ENCODE assay signal across 9 cellular contexts in genomic region chr14:92690171-92691011, GRCh38. TPM values are rescaled to one million over a fixed set of nuclear protein-coding genes. Genes with fewer than 3 reads are reported as not detected.
A peak's percentile ranks its signal among the peaks of the same experiment; 100 is the strongest.
DNase-seq lines count a peak whose midpoint lies in the region; ATAC-seq and TF ChIP-seq lines count a peak whose summit lies in the region.
"Had no signal": no experiment of that assay in that cellular context is flagged by ENCODE, and none has a peak within 500 bp of the region (broad histone marks: within the 10 kb centered on the region; RNA-seq: fewer than 3 reads in every experiment).

No MANE protein-coding gene starts in this region.

- H3K27me3 Mint-ChIP-seq in MCF 10A (ENCODE audit: insufficient read depth, unreplicated experiment): peaks cover 4% of the 10 kb centered on the region
- H3K27me3 Mint-ChIP-seq in naive B cell: no peaks in the 10 kb centered on the region
- H3K27me3 Mint-ChIP-seq in T-cell: no peaks in the 10 kb centered on the region

- no peaks in the 10 kb centered on the region for H3K9me3 Mint-ChIP-seq in MCF 10A (ENCODE audit: unreplicated experiment)
- no peaks in the 10 kb centered on the region for H3K9me3 Mint-ChIP-seq in naive B cell
- H3K9me3 Mint-ChIP-seq in T-cell: no peaks in the 10 kb centered on the region

- H3K36me3 Mint-ChIP-seq in MCF 10A (ENCODE audit: insufficient read depth, unreplicated experiment) (peaks cover 5% of the 10 kb centered on the region), naive B cell (peaks cover 7 to 8% of the 10 kb centered on the region in 2 donors), T-cell (peaks cover 12% of the 10 kb centered on the region)

- CTCF ChIA-PET in MCF 10A (lab: Yijun Ruan, JAX) (interaction anchor here (0.6 to 3.1 kb wide), 33 partner anchors 8 to 1225 kb away, joined by 3 to 37 read pairs (median 4); partner anchors contain the start of gene CPSF2), T-cell (lab: Charles Lee) (interaction anchor here (0.5 to 1.2 kb wide), 5 partner anchors 61 to 568 kb away, joined by 3 to 9 read pairs (median 3); no protein-coding TSS in a partner anchor)

- H3K27ac Mint-ChIP-seq in MCF 10A (ENCODE audit: low read depth, unreplicated experiment): no peak overlapping the region
- H3K27ac Mint-ChIP-seq in naive B cell: peak overlapping the region in 5 of 6 donors; percentile 7 to 75 (median 24)
- peak overlapping the region in 1 of 2 donors; percentile 58 for H3K27ac Mint-ChIP-seq in T-cell

- intact Hi-C loops in MCF 10A (cut with micrococcal nuclease): no loop called here
- intact Hi-C loops in gastrocnemius medialis (cut with DNase I; ENCODE audit: low total_unique reads): no loop called here

- H3K4me3 Mint-ChIP-seq in MCF 10A (ENCODE audit: unreplicated experiment) (no peak overlapping the region), naive B cell (no peak overlapping the region), T-cell (no peak overlapping the region)

- in situ Hi-C loops in ACHN (cut with HindIII; ENCODE audit: low pct_ligation_motif_present, low pct_unique_long_range_greater_than_20kb, low sequenced_read_pairs): no loop called here
- in situ Hi-C loops in gastrocnemius medialis (cut with MboI; ENCODE audit: low sequenced_read_pairs in 4 of 4): no loop called here

- peaks cover 0 to 6% of the 10 kb centered on the region in 2 donors for H3K4me1 ChIP-seq in gastrocnemius medialis

- ATAC-seq in naive B cell (ENCODE audit: low read depth in 2 of 2) (peak; percentile 24 to 34), T-cell (replicated peaks in 1 of 4) (no peak), gastrocnemius medialis (no peak)

- no TSS peak for BruUV-seq in MCF 10A (replicated peaks; lab: Mats Ljungman, UMichigan)

- H3K9me3 ChIP-seq in gastrocnemius medialis: no peaks in the 10 kb centered on the region

- no peaks in the 10 kb centered on the region for H3K36me3 ChIP-seq in gastrocnemius medialis

- no peak for TF ChIP-seq POLR2A in gastrocnemius medialis (IDR thresholded peaks at IDR 0.05)

- DNase-seq in ACHN (peak; percentile 72), NCI-H2196 (lab: John Stamatoyannopoulos, UW; ENCODE audit: unreplicated experiment) (peak; percentile 69), MCF 10A (ENCODE audit: unreplicated experiment) (peak; percentile 74), naive B cell (no peak), middle frontal gyrus (ENCODE audit: extremely low spot score, low spot score) (no peak), T-cell (no peak), gastrocnemius medialis (no peak)

- H3K4me3 ChIP-seq in gastrocnemius medialis: no peak overlapping the region

- H3K4me1 Mint-ChIP-seq in MCF 10A (ENCODE audit: insufficient read depth, unreplicated experiment) (peaks cover 10% of the 10 kb centered on the region), naive B cell (peaks cover 5 to 38% (median 27%) of the 10 kb centered on the region in 3 donors), T-cell (peaks cover 26 to 33% (median 30%) of the 10 kb centered on the region in 3 donors)

- no peak overlapping the region for H3K27ac ChIP-seq in gastrocnemius medialis
- H3K27ac ChIP-seq: epithelial cell of prostate had no signal

- TF ChIP-seq CTCF in GM12873 (IDR thresholded peaks at IDR 0.05; ENCODE audit: insufficient read depth, low read depth, low read length, missing control alignments): peak; percentile 79
- TF ChIP-seq CTCF in MCF 10A (IDR thresholded peaks at IDR 0.05; ENCODE audit: unreplicated experiment): peak; percentile 53
- peak in 1 of 5 experiments; percentile 25 for TF ChIP-seq CTCF in gastrocnemius medialis (IDR thresholded peaks at IDR 0.05 in 4 of 5, conservative IDR thresholded peaks at IDR 0.05 in 1 of 5)

- POLR2A ChIA-PET in MCF 10A (lab: Yijun Ruan, JAX): interaction anchor here (0.5 to 0.6 kb wide), 2 partner anchors 44 to 961 kb away, joined by 3 to 4 read pairs; no protein-coding TSS in a partner anchor
- POLR2A ChIA-PET in T-cell (lab: Charles Lee): interaction anchor here in 1 of 2 donors (0.6 kb wide), 2 partner anchors 416 to 1218 kb away, joined by 3 to 5 read pairs; no protein-coding TSS in a partner anchor

- peaks cover 0 to 3% (median 0%) of the 10 kb centered on the region in 3 donors for H3K27me3 ChIP-seq in gastrocnemius medialis

RNA-seq across cellular contexts. Expression of gene LGMN, which starts 58.0 kb away (rescaled TPM):
- total RNA-seq in MCF 10A (2022) (16.6 and 20.0 TPM in 2 replicates), T-cell (10 to 100 TPM in 2 of 5 donors, 1 to 10 TPM in 3; 6.1 to 11.1 (median 8.8) TPM), gastrocnemius medialis (10 to 100 TPM; 53.5 to 78.5 (median 62.8) TPM)
- polyA plus RNA-seq in naive B cell (ENCODE audit: low read depth in 6 of 6): 10 to 100 TPM in 4 of 6 donors, 1 to 10 TPM in 2; 9.1 to 22.1 (median 13.2) TPM

Comparison
In these comparisons a context has a peak if more than half of its experiments do, and no peak if none do; other contexts are left out.
1. DNase-seq: peak in ACHN (single experiment), NCI-H2196 (single experiment) and MCF 10A (single experiment); none in naive B cell (single experiment), middle frontal gyrus (single experiment), T-cell (0 of 34) and gastrocnemius medialis (0 of 2).
2. ATAC-seq: peak in naive B cell (2 of 2); none in T-cell (0 of 4) and gastrocnemius medialis (0 of 2).